In the genomic region with DNA sequence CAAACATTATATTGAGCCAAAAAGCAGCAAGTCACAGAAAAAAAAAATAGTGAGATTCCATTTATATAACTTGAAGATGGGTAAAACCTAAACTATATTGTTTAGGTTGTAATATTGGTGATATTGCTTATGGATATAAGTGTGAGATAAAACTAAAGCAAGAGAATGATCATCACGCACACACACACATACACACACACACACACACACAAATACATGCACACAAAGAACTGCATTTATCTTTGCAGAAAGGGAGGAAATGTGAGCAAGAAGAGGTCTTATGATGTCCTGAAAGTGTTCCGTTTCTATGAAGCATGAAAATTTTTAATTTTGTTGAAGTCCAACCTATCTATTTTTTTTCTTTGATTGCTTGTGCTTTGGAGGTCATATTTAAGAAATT, we compare ENCODE assay signal across 1 cellular context.
TF ChIP-seq lines count a peak whose summit lies in the region.

No MANE protein-coding gene starts in this region.

TF ChIP-seq in GM12878, 131 proteins besides CTCF, POLR2A, EP300 and RAD21 (continued from another document):
- TF ChIP-seq, protein P1, sequence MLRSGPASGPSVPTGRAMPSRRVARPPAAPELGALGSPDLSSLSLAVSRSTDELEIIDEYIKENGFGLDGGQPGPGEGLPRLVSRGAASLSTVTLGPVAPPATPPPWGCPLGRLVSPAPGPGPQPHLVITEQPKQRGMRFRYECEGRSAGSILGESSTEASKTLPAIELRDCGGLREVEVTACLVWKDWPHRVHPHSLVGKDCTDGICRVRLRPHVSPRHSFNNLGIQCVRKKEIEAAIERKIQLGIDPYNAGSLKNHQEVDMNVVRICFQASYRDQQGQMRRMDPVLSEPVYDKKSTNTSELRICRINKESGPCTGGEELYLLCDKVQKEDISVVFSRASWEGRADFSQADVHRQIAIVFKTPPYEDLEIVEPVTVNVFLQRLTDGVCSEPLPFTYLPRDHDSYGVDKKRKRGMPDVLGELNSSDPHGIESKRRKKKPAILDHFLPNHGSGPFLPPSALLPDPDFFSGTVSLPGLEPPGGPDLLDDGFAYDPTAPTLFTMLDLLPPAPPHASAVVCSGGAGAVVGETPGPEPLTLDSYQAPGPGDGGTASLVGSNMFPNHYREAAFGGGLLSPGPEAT (IDR thresholded peaks at IDR 0.05; ENCODE audit: low read depth) = peak; percentile 23; the same call in 1 of the 2 replicates
- no peak for TF ChIP-seq FOXK2 (IDR thresholded peaks at IDR 0.05)
